8 cellular contexts compared by ENCODE assay signal in genomic region chr14:99564256-99564902, GRCh38. TPM values are rescaled to one million over a fixed set of nuclear protein-coding genes. Genes with fewer than 3 reads are reported as not detected.
DNase-seq lines count a peak whose midpoint lies in the region; ATAC-seq and TF ChIP-seq lines count a peak whose summit lies in the region.

No MANE protein-coding gene starts in this region.

- no peaks in the 10 kb centered on the region for H3K36me3 ChIP-seq in gastrocnemius medialis

- H3K9me3 ChIP-seq in gastrocnemius medialis = no peaks in the 10 kb centered on the region

- peak overlapping the region in 3 of 4 donors; percentile 38 to 46 (median 38) for H3K27ac ChIP-seq in gastrocnemius medialis

- H3K27ac Mint-ChIP-seq in activated T-cell treated with anti-CD3 and anti-CD28 coated beads, Interleukin-2, amount 50 U/mL, for 72 hours = no peak overlapping the region

- DNase-seq in GM04504 (ENCODE audit: low read depth) = peak; percentile 23
- peak; percentile 42 for DNase-seq in RPMI7951 (ENCODE audit: low read depth)
- peak; percentile 62 for DNase-seq in Right ventricle myocardium superior
- DNase-seq in gastrocnemius medialis = no peak
- DNase-seq in HuH-7 (ENCODE audit: low spot score) = no peak
- DNase-seq in OCI-M2 (lab: John Stamatoyannopoulos, UW; ENCODE audit: unreplicated experiment) = no peak
- DNase-seq in ACHN = no peak
- DNase-seq in activated T-cell treated with anti-CD3 and anti-CD28 coated beads, Interleukin-2, amount 50 U/mL, for 72 hours = no peak

- H3K27me3 ChIP-seq in gastrocnemius medialis = no peaks in the 10 kb centered on the region

- H3K4me3 ChIP-seq in gastrocnemius medialis = no peak overlapping the region

- intact Hi-C loops in Right ventricle myocardium superior (cut with DNase I) (loop anchor here (5.0 kb wide), 1 partner anchor 38 kb away; the partner anchor contains the start of gene CCDC85C), gastrocnemius medialis (cut with DNase I; ENCODE audit: low total_unique reads) (no loop called here)

- H3K4me1 ChIP-seq in gastrocnemius medialis = peaks cover 21 to 43% of the 10 kb centered on the region in 2 donors

- H3K27me3 Mint-ChIP-seq in activated T-cell treated with anti-CD3 and anti-CD28 coated beads, Interleukin-2, amount 50 U/mL, for 72 hours (ENCODE audit: low read depth) = no peaks in the 10 kb centered on the region

- H3K36me3 Mint-ChIP-seq in activated T-cell treated with anti-CD3 and anti-CD28 coated beads, Interleukin-2, amount 50 U/mL, for 72 hours (ENCODE audit: insufficient read depth in 2 of 2) = no peaks in the 10 kb centered on the region

- H3K4me3 Mint-ChIP-seq in activated T-cell treated with anti-CD3 and anti-CD28 coated beads, Interleukin-2, amount 50 U/mL, for 72 hours = no peak overlapping the region

- no peaks in the 10 kb centered on the region for H3K9me3 Mint-ChIP-seq in activated T-cell treated with anti-CD3 and anti-CD28 coated beads, Interleukin-2, amount 50 U/mL, for 72 hours

- in situ Hi-C loops in gastrocnemius medialis (cut with MboI; ENCODE audit: low sequenced_read_pairs in 4 of 4) = loop anchor here in 1 of 4 donors (10.0 kb wide), 1 partner anchor 50 kb away; no protein-coding TSS in a partner anchor
- in situ Hi-C loops in ACHN (cut with HindIII; ENCODE audit: low pct_ligation_motif_present, low pct_unique_long_range_greater_than_20kb, low sequenced_read_pairs) = no loop called here

- no peak for TF ChIP-seq POLR2A in gastrocnemius medialis (IDR thresholded peaks at IDR 0.05)

- no peak for TF ChIP-seq CTCF in gastrocnemius medialis (IDR thresholded peaks at IDR 0.05 in 4 of 5, conservative IDR thresholded peaks at IDR 0.05 in 1 of 5)

- H3K4me1 Mint-ChIP-seq in activated T-cell treated with anti-CD3 and anti-CD28 coated beads, Interleukin-2, amount 50 U/mL, for 72 hours (ENCODE audit: low read depth) = no peaks in the 10 kb centered on the region

- peak; percentile 38 for ATAC-seq in Right ventricle myocardium superior (ENCODE audit: poor library complexity)
- ATAC-seq in gastrocnemius medialis = peak; percentile 42 to 50
- ATAC-seq in activated T-cell treated with anti-CD3 and anti-CD28 coated beads, Interleukin-2, amount 50 U/mL, for 72 hours (replicated peaks in 1 of 2) = no peak

RNA-seq across cellular contexts. Expression of gene CCDC85C, which starts 39.6 kb away (rescaled TPM):
- 3.4 and 5.8 TPM in 2 replicates for total RNA-seq in RPMI7951 (2014; rRNA removed; shearing (Covaris generic))
- total RNA-seq in Right ventricle myocardium superior (46.6 TPM), gastrocnemius medialis (10 to 100 TPM in 3 of 4 donors, 1 to 10 TPM in 1; 7.9 to 32.8 (median 15.4) TPM)
- total RNA-seq in activated T-cell treated with anti-CD3 and anti-CD28 coated beads, Interleukin-2, amount 50 U/mL, for 72 hours = 10 to 100 TPM; 10.1 to 11.3 TPM

Comparison
In these comparisons a context has a peak if more than half of its experiments do, and no peak if none do; other contexts are left out.
1. DNase-seq: peak in GM04504 (single experiment), RPMI7951 (single experiment) and Right ventricle myocardium superior (single experiment); none in gastrocnemius medialis (0 of 2), HuH-7 (single experiment), OCI-M2 (single experiment), ACHN (single experiment) and activated T-cell treated with anti-CD3 and anti-CD28 coated beads, Interleukin-2, amount 50 U/mL, for 72 hours (0 of 2).
2. ATAC-seq: peak in Right ventricle myocardium superior (single experiment) and gastrocnemius medialis (2 of 2); none in activated T-cell treated with anti-CD3 and anti-CD28 coated beads, Interleukin-2, amount 50 U/mL, for 72 hours (0 of 2).